ENCODE assay signal across 27 cellular contexts in genomic region chr1:51945591-51945990, GRCh38. TPM values are rescaled to one million over a fixed set of nuclear protein-coding genes. Genes with fewer than 3 reads are reported as not detected.
DNase-seq lines count a peak whose midpoint lies in the region; ATAC-seq, FAIRE-seq and TF ChIP-seq lines count a peak whose summit lies in the region.
"Had no signal": no experiment of that assay in that cellular context is flagged by ENCODE, and none has a peak within 500 bp of the region (broad histone marks: within the 10 kb centered on the region; RNA-seq: fewer than 3 reads in every experiment).

No MANE protein-coding gene starts in this region.

- H3K4me1 ChIP-seq in osteoblast (ENCODE audit: insufficient read depth, low read length): peaks cover 16% of the 10 kb centered on the region
- no peaks in the 10 kb centered on the region for H3K4me1 ChIP-seq in pancreas
- H3K4me1 ChIP-seq in Peyer's patch: no peaks in the 10 kb centered on the region
- H3K4me1 ChIP-seq: gastrocnemius medialis, right lobe of liver, thyroid gland, vagina had no signal

- H3K36me3 ChIP-seq in osteoblast (ENCODE audit: insufficient read depth, low read length): peaks cover 8% of the 10 kb centered on the region
- no peaks in the 10 kb centered on the region for H3K36me3 ChIP-seq in pancreas
- no peaks in the 10 kb centered on the region for H3K36me3 ChIP-seq in Peyer's patch
- H3K36me3 ChIP-seq: BE2C, gastrocnemius medialis, right lobe of liver, thyroid gland, vagina had no signal

- no peak overlapping the region for H3K4me2 ChIP-seq in osteoblast (ENCODE audit: insufficient read depth, low read length)
- H3K4me2 ChIP-seq: KMS-11 had no signal

- H3K27me3 ChIP-seq in osteoblast (ENCODE audit: insufficient read depth, low read length) (no peaks in the 10 kb centered on the region), pancreas (no peaks in the 10 kb centered on the region), Peyer's patch (no peaks in the 10 kb centered on the region)
- H3K27me3 ChIP-seq: BE2C, right lobe of liver, thyroid gland, vagina had no signal

- peak; percentile 35 for DNase-seq in HT1080 (ENCODE audit: low read depth)
- peak; percentile 33 to 97 for DNase-seq in dermis microvascular lymphatic vessel endothelial cell (ENCODE audit: low read depth in 2 of 2)
- DNase-seq in osteoblast (ENCODE audit: insufficient read length, low spot score, missing footprints): peak; percentile 80
- DNase-seq in NCI-H146 treated with DMSO at 0.1 percent for 48 hours (lab: John Stamatoyannopoulos, UW; ENCODE audit: unreplicated experiment): no peak
- no peak for DNase-seq in activated CD4-positive, alpha-beta T cell treated with anti-CD3 and anti-CD28 coated beads, Interleukin-2, amount 50 U/mL, for 4 hours
- DNase-seq in pancreas: no peak
- no peak for DNase-seq in Peyer's patch
- DNase-seq: activated CD4-positive, alpha-beta T cell treated with anti-CD3 and anti-CD28 coated beads, Interleukin-2, amount 50 U/mL, for 48 hours; activated gamma-delta T cell treated with Interleukin-2 at 50 U/mL for 16 hours; activated T-cell treated with anti-CD3 and anti-CD28 coated beads, Interleukin-2, amount 50 U/mL, for 48 hours; BE2C; CD8-positive, alpha-beta T cell; effector CD8-positive, alpha-beta T cell; gastrocnemius medialis; NCI-H1417 treated with DMSO at 0.1 percent for 48 hours; right lobe of liver; RPMI8226; stimulated activated CD4-positive, alpha-beta T cell treated with anti-CD3 and anti-CD28 coated beads, Interleukin-12 subunit alpha, Interleukin-12 subunit beta, amount 100 ng/mL, for 4 hours; stimulated activated CD4-positive, alpha-beta T cell treated with anti-CD3 and anti-CD28 coated beads, Interleukin-2, amount 100 ng/mL, for 48 hours; stimulated activated naive CD8-positive, alpha-beta T cell treated with anti-CD3 and anti-CD28 coated beads, Interleukin-15, amount 100 ng/mL, for 72 hours; thyroid gland had no signal

- H3K4me3 ChIP-seq in osteoblast (ENCODE audit: insufficient read depth, low read length) (no peak overlapping the region), pancreas (no peak overlapping the region), Peyer's patch (no peak overlapping the region)
- H3K4me3 ChIP-seq: gastrocnemius medialis, right lobe of liver, thyroid gland, vagina had no signal

- H4K20me1 ChIP-seq in osteoblast (ENCODE audit: insufficient read depth, low read length): no peaks in the 10 kb centered on the region

- TF ChIP-seq POLR2A in Peyer's patch (IDR thresholded peaks at IDR 0.05): no peak

- FAIRE-seq in pancreas (lab: Jason Lieb, UNC): no peak
- FAIRE-seq: GM18507 had no signal

- TF ChIP-seq CTCF in VCaP (conservative IDR thresholded peaks at IDR 0.05): no peak
- TF ChIP-seq CTCF in osteoblast (IDR thresholded peaks at IDR 0.05; ENCODE audit: extremely low read depth, low read depth, low read length): no peak
- TF ChIP-seq CTCF in pancreas (IDR thresholded peaks at IDR 0.05): no peak
- TF ChIP-seq CTCF in Peyer's patch (IDR thresholded peaks at IDR 0.05): no peak

- H3K79me2 ChIP-seq in osteoblast (ENCODE audit: insufficient read depth, low read length): peaks cover 26% of the 10 kb centered on the region

- no peak overlapping the region for H2AFZ ChIP-seq in osteoblast (ENCODE audit: low read length)

- H3K27ac ChIP-seq in VCaP (peak overlapping the region; percentile 96), osteoblast (ENCODE audit: low read depth, low read length) (peak overlapping the region; percentile 66), pancreas (no peak overlapping the region), Peyer's patch (no peak overlapping the region)
- H3K27ac ChIP-seq: gastrocnemius medialis, HL-60, KMS-11, right lobe of liver, thyroid gland, vagina had no signal

- intact Hi-C loops in pancreas (cut with DNase I): no loop called here

- no peak for ATAC-seq in pancreas
- ATAC-seq: activated CD4-positive, CD25-positive, alpha-beta regulatory T cell treated with anti-CD3 and anti-CD28 coated beads, Interleukin-2, amount 50 U/mL, for 24 hours; CD8-positive, alpha-beta T cell; gastrocnemius medialis; right lobe of liver; stimulated activated naive CD8-positive, alpha-beta T cell treated with anti-CD3 and anti-CD28 coated beads, Interleukin-15, amount 100 ng/mL, for 72 hours had no signal

- H3K9me3 ChIP-seq in osteoblast (ENCODE audit: low read depth, low read length) (peaks cover 10% of the 10 kb centered on the region), pancreas (no peaks in the 10 kb centered on the region), Peyer's patch (peaks cover 0 to 9% (median 2%) of the 10 kb centered on the region in 4 donors)
- H3K9me3 ChIP-seq: BE2C, thyroid gland, vagina had no signal

RNA-seq across cellular contexts. Expression of gene RAB3B, which starts 44.9 kb away (rescaled TPM):
- 20.5 and 23.3 TPM in 2 replicates for total RNA-seq in HT1080 (2014; rRNA removed; shearing (Covaris generic))
- polyA plus RNA-seq in HT1080 (2015; cell fraction: cytosol; rRNA removed): 14.1 and 19.8 TPM in 2 replicates
- 18.0 and 19.2 TPM in 2 replicates for polyA plus RNA-seq in HT1080 (2015; cell fraction: nucleus; rRNA removed)
- total RNA-seq in dermis microvascular lymphatic vessel endothelial cell (2.1 and 4.0 TPM in 2 replicates), osteoblast (14.5 and 21.2 TPM in 2 replicates), pancreas (1 to 10 TPM in 3 of 6 donors, under 1 TPM in 3; 0.69 to 5.7 (median 1.6) TPM), Peyer's patch (1 to 10 TPM in 3 of 4 donors, under 1 TPM in 1; 0.83 to 1.6 (median 1.5) TPM)
- 1 to 10 TPM in 1 of 2 donors, under 1 TPM in 1; 0.72 to 5.7 TPM for polyA plus RNA-seq in pancreas
- total RNA-seq: CD8-positive, alpha-beta T cell had no signal

Comparison
In these comparisons a context has a peak if more than half of its experiments do, and no peak if none do; other contexts are left out.
1. DNase-seq: peak in HT1080 (single experiment), dermis microvascular lymphatic vessel endothelial cell (2 of 2) and osteoblast (single experiment); none in NCI-H146 treated with DMSO at 0.1 percent for 48 hours (single experiment), activated CD4-positive, alpha-beta T cell treated with anti-CD3 and anti-CD28 coated beads, Interleukin-2, amount 50 U/mL, for 4 hours (0 of 2), pancreas (0 of 6) and Peyer's patch (0 of 3).
2. H3K27ac ChIP-seq: peak in VCaP (single experiment) and osteoblast (single experiment); none in pancreas (0 of 4) and Peyer's patch (0 of 4).